9 cellular contexts compared by ENCODE assay signal in the genomic region with DNA sequence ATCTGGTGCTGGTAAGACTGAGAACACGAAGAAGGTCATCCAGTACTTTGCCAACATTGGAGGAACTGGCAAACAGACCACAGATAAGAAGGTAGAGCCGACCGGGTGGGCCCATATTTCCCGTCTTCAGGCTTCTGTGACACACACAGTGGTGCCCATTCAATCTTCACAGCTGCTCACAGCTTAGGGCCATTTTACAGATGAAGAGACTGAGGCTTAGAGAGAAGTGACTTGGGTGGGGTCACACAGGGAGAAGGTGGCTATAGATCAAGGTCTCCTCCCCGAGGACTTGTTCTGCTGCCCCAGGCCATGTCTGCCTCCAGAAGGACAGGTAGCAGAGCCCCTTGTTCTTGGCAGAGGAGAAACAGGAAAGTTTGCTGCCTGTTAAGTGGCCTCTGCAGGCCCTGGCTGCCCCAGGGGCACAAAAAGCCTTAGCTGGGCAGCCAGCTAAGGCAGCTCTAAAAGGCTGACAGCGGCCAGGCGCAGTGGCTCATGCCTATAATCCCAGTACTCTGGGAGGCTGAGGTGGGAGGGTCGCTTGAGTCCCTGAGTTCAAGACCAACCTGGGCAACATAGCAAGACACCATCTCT. TPM values are rescaled to one million over a fixed set of nuclear protein-coding genes. Genes with fewer than 3 reads are reported as not detected.
"Had no signal": no experiment of that assay in that cellular context is flagged by ENCODE, and none has a peak within 500 bp of the region (broad histone marks: within the 10 kb centered on the region; RNA-seq: fewer than 3 reads in every experiment).

No MANE protein-coding gene starts in this region.

- DNase-seq: GDM1, GF-D8 had no signal

- H3K4me3 ChIP-seq: GM12878 had no signal

- FAIRE-seq: G401.6, GM12878, GM12891, GM12892, GM18507, GM19239 had no signal

- ATAC-seq: GM12878 had no signal

RNA-seq across cellular contexts. Expression of a gene that starts 22.6 kb away (rescaled TPM):
- total RNA-seq: G401 had no signal

RNA-seq across cellular contexts. Expression of a gene that starts 42.2 kb away (rescaled TPM):
- total RNA-seq: G401, GM12878 had no signal
